1 cellular context compared by ENCODE assay signal in the genomic region with DNA sequence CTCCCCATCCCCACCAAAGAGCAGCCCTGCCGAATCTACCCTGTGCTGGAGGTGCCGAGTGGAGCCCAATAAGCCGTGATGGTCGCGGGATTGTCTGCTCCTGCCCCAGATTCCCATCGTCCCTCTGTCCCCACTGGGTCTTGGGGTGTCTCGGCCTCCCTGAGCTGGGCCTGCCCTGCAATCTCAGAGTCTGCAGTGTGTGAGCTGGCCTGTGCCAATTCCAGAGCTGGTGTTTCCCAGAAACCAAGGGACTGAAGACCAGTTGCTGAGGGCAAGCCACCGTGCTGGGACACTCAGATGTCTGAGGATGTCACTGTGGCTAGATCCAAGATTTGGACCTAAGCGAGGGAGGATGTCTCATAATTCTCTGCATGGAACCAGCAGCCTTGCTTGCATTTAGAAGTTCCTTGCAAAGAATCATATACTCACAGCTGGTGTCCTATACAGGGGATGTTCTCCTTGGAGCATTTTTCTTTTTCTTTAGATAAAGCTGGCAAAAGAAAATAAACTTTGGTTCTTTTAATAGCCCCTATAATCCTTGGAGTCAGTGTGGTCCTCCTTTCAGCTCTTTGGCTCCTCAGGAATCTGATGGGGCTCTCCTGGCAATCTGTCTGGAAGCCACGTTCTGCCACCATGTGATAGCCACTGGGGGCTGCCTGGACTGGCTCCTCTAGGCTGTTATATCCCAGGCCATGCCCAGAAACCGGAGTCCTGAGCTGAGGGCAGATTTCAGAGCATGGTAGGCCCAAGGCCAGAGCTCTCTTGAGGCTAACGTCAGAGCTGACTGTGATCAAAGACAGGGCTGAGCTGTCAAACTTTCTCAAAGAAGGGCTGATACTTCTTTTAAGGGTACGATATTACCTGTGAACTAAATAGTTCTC.
TF ChIP-seq lines count a peak whose summit lies in the region.

No MANE protein-coding gene starts in this region.

TF ChIP-seq in GM23338, 12 proteins besides CTCF, POLR2A, EP300 and RAD21 (continued from another document):
- TF ChIP-seq, protein P1, sequence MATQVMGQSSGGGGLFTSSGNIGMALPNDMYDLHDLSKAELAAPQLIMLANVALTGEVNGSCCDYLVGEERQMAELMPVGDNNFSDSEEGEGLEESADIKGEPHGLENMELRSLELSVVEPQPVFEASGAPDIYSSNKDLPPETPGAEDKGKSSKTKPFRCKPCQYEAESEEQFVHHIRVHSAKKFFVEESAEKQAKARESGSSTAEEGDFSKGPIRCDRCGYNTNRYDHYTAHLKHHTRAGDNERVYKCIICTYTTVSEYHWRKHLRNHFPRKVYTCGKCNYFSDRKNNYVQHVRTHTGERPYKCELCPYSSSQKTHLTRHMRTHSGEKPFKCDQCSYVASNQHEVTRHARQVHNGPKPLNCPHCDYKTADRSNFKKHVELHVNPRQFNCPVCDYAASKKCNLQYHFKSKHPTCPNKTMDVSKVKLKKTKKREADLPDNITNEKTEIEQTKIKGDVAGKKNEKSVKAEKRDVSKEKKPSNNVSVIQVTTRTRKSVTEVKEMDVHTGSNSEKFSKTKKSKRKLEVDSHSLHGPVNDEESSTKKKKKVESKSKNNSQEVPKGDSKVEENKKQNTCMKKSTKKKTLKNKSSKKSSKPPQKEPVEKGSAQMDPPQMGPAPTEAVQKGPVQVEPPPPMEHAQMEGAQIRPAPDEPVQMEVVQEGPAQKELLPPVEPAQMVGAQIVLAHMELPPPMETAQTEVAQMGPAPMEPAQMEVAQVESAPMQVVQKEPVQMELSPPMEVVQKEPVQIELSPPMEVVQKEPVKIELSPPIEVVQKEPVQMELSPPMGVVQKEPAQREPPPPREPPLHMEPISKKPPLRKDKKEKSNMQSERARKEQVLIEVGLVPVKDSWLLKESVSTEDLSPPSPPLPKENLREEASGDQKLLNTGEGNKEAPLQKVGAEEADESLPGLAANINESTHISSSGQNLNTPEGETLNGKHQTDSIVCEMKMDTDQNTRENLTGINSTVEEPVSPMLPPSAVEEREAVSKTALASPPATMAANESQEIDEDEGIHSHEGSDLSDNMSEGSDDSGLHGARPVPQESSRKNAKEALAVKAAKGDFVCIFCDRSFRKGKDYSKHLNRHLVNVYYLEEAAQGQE (IDR thresholded peaks at IDR 0.05; ENCODE audit: unreplicated experiment): no peak
- TF ChIP-seq, protein P2, sequence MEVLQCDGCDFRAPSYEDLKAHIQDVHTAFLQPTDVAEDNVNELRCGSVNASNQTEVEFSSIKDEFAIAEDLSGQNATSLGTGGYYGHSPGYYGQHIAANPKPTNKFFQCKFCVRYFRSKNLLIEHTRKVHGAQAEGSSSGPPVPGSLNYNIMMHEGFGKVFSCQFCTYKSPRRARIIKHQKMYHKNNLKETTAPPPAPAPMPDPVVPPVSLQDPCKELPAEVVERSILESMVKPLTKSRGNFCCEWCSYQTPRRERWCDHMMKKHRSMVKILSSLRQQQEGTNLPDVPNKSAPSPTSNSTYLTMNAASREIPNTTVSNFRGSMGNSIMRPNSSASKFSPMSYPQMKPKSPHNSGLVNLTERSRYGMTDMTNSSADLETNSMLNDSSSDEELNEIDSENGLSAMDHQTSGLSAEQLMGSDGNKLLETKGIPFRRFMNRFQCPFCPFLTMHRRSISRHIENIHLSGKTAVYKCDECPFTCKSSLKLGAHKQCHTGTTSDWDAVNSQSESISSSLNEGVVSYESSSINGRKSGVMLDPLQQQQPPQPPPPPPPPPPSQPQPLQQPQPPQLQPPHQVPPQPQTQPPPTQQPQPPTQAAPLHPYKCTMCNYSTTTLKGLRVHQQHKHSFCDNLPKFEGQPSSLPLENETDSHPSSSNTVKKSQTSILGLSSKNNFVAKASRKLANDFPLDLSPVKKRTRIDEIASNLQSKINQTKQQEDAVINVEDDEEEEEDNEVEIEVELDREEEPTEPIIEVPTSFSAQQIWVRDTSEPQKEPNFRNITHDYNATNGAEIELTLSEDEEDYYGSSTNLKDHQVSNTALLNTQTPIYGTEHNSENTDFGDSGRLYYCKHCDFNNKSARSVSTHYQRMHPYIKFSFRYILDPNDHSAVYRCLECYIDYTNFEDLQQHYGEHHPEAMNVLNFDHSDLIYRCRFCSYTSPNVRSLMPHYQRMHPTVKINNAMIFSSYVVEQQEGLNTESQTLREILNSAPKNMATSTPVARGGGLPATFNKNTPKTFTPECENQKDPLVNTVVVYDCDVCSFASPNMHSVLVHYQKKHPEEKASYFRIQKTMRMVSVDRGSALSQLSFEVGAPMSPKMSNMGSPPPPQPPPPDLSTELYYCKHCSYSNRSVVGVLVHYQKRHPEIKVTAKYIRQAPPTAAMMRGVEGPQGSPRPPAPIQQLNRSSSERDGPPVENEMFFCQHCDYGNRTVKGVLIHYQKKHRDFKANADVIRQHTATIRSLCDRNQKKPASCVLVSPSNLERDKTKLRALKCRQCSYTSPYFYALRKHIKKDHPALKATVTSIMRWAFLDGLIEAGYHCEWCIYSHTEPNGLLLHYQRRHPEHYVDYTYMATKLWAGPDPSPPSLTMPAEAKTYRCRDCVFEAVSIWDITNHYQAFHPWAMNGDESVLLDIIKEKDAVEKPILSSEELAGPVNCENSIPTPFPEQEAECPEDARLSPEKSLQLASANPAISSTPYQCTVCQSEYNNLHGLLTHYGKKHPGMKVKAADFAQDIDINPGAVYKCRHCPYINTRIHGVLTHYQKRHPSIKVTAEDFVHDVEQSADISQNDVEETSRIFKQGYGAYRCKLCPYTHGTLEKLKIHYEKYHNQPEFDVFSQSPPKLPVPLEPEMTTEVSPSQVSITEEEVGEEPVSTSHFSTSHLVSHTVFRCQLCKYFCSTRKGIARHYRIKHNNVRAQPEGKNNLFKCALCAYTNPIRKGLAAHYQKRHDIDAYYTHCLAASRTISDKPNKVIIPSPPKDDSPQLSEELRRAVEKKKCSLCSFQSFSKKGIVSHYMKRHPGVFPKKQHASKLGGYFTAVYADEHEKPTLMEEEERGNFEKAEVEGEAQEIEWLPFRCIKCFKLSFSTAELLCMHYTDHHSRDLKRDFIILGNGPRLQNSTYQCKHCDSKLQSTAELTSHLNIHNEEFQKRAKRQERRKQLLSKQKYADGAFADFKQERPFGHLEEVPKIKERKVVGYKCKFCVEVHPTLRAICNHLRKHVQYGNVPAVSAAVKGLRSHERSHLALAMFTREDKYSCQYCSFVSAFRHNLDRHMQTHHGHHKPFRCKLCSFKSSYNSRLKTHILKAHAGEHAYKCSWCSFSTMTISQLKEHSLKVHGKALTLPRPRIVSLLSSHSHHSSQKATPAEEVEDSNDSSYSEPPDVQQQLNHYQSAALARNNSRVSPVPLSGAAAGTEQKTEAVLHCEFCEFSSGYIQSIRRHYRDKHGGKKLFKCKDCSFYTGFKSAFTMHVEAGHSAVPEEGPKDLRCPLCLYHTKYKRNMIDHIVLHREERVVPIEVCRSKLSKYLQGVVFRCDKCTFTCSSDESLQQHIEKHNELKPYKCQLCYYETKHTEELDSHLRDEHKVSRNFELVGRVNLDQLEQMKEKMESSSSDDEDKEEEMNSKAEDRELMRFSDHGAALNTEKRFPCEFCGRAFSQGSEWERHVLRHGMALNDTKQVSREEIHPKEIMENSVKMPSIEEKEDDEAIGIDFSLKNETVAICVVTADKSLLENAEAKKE (CRISPR knock-in tag; IDR thresholded peaks at IDR 0.05): no peak
- TF ChIP-seq EZH2 (IDR thresholded peaks at IDR 0.05; ENCODE audit: low read depth, unreplicated experiment): no peak
- no peak for TF ChIP-seq CREB1 (CRISPR knock-in tag; IDR thresholded peaks at IDR 0.05; ENCODE audit: low read depth)
- no peak for TF ChIP-seq STAT1 (IDR thresholded peaks at IDR 0.05; ENCODE audit: unreplicated experiment)
- no peak for TF ChIP-seq EZH2phosphoT487 (IDR thresholded peaks at IDR 0.05; ENCODE audit: unreplicated experiment)
- no peak for TF ChIP-seq NANOG (IDR thresholded peaks at IDR 0.05; ENCODE audit: borderline replicate concordance)
- TF ChIP-seq ZNF331 (CRISPR knock-in tag; IDR thresholded peaks at IDR 0.05; ENCODE audit: low read depth): no peak
- TF ChIP-seq ZNF114 (CRISPR knock-in tag; IDR thresholded peaks at IDR 0.05): no peak
